20 cellular contexts compared by ENCODE assay signal in genomic region chr13:22468055-22468454, GRCh38.
"Had no signal": no experiment of that assay in that cellular context is flagged by ENCODE, and none has a peak within 500 bp of the region (broad histone marks: within the 10 kb centered on the region; RNA-seq: fewer than 3 reads in every experiment).

No MANE protein-coding gene starts in this region.

- H3K27ac ChIP-seq: HL-60, SJSA1, SK-N-MC had no signal

- H3K9me3 ChIP-seq: SJSA1 had no signal

- H3K4me1 ChIP-seq: SJSA1 had no signal

- H3K36me3 ChIP-seq: SJSA1 had no signal

- H3K27me3 ChIP-seq: SJSA1 had no signal

- H3K4me3 ChIP-seq: SJSA1, SK-N-MC had no signal

- DNase-seq: KBM-7, MV-4-11, NCI-H1048, NCI-H1105, NCI-H1417, NCI-H1436 treated with DMSO at 0.1 percent for 48 hours, NCI-H1694, NCI-H187 treated with DMSO at 0.1 percent for 48 hours, NCI-H2081, NCI-H2107, NCI-H2227 treated with DMSO at 0.1 percent for 48 hours, NCI-H524, NCI-H526 treated with DMSO at 0.1 percent for 48 hours, NCI-H82, Right ventricle myocardium superior, RPMI8226, SIG-M5 had no signal
